ENCODE assay signal across 28 cellular contexts in genomic region chr5:2320611-2321010, GRCh38.
"Had no signal": no experiment of that assay in that cellular context is flagged by ENCODE, and none has a peak within 500 bp of the region (broad histone marks: within the 10 kb centered on the region; RNA-seq: fewer than 3 reads in every experiment).

No MANE protein-coding gene starts in this region.

- H3K4me1 Mint-ChIP-seq: immature natural killer cell; natural killer cell; stimulated activated effector memory CD8-positive, alpha-beta T cell treated with anti-CD3 and anti-CD28 coated beads, Interleukin-12 subunit alpha, Interleukin-12 subunit beta, amount 100 ng/mL, for 72 hours had no signal

- H3K27ac Mint-ChIP-seq: immature natural killer cell; natural killer cell; progenitor cell of endocrine pancreas; stimulated activated effector memory CD8-positive, alpha-beta T cell treated with anti-CD3 and anti-CD28 coated beads, Interleukin-12 subunit alpha, Interleukin-12 subunit beta, amount 100 ng/mL, for 72 hours; type B pancreatic cell had no signal

- ATAC-seq: heart right ventricle; left colon; left ventricle myocardium superior; lower lobe of right lung; natural killer cell; right lobe of liver; stimulated activated effector memory CD8-positive, alpha-beta T cell treated with anti-CD3 and anti-CD28 coated beads, Interleukin-12 subunit alpha, Interleukin-12 subunit beta, amount 100 ng/mL, for 72 hours had no signal

- H3K27me3 ChIP-seq: neutrophil, right lobe of liver, thyroid gland had no signal

- H3K4me1 ChIP-seq: esophagus squamous epithelium, heart right ventricle, lower lobe of right lung, parathyroid adenoma, right lobe of liver, stomach, thyroid gland had no signal

- H3K9ac ChIP-seq: parathyroid adenoma had no signal

- H3K36me3 Mint-ChIP-seq: immature natural killer cell; natural killer cell; stimulated activated effector memory CD8-positive, alpha-beta T cell treated with anti-CD3 and anti-CD28 coated beads, Interleukin-12 subunit alpha, Interleukin-12 subunit beta, amount 100 ng/mL, for 72 hours; type B pancreatic cell had no signal

- H3K27ac ChIP-seq: coronary artery, esophagus squamous epithelium, heart right ventricle, lower lobe of right lung, neutrophil, parathyroid adenoma, right lobe of liver, stomach, thyroid gland had no signal

- DNase-seq: dermis blood vessel endothelial cell; effector memory CD4-positive, alpha-beta T cell; esophagus squamous epithelium; foreskin melanocyte; glutamatergic neuron; heart right ventricle; hippocampal formation; immature natural killer cell; islet precursor cell; kidney glomerular epithelial cell; left colon; left ventricle myocardium superior; lower lobe of right lung; natural killer cell; right lobe of liver; small intestine; stimulated activated CD4-positive, alpha-beta T cell treated with anti-CD3 and anti-CD28 coated beads, Interleukin-12 subunit alpha, Interleukin-12 subunit beta, amount 100 ng/mL, for 4 hours; stimulated activated CD4-positive, alpha-beta T cell treated with anti-CD3 and anti-CD28 coated beads, Interleukin-1b, Interleukin-23, amount 100 ng/mL, for 48 hours; stimulated activated CD4-positive, alpha-beta T cell treated with anti-CD3 and anti-CD28 coated beads, Interleukin-4, amount 100 ng/mL, for 24 hours; stimulated activated naive CD4-positive, alpha-beta T cell treated with Interleukin-2 at 50 U/mL for 16 hours; stomach; thyroid gland had no signal

- H3K9me3 ChIP-seq: neutrophil, right lobe of liver, thyroid gland had no signal

- H2AFZ ChIP-seq: parathyroid adenoma had no signal

- H3K4me3 Mint-ChIP-seq: immature natural killer cell; natural killer cell; stimulated activated effector memory CD8-positive, alpha-beta T cell treated with anti-CD3 and anti-CD28 coated beads, Interleukin-12 subunit alpha, Interleukin-12 subunit beta, amount 100 ng/mL, for 72 hours; type B pancreatic cell had no signal

- H3K4me3 ChIP-seq: coronary artery, esophagus squamous epithelium, heart right ventricle, lower lobe of right lung, right lobe of liver, stomach, thyroid gland had no signal

- H3K36me3 ChIP-seq: esophagus squamous epithelium, heart right ventricle, lower lobe of right lung, neutrophil, right lobe of liver, stomach, thyroid gland had no signal

- H3K9me3 Mint-ChIP-seq: type B pancreatic cell had no signal
